In genomic region chr10:117318909-117319308, GRCh38 we compare ENCODE assay signal across 12 cellular contexts. TPM values are rescaled to one million over a fixed set of nuclear protein-coding genes. Genes with fewer than 3 reads are reported as not detected.
A peak's percentile ranks its signal among the peaks of the same experiment; 100 is the strongest.
DNase-seq lines count a peak whose midpoint lies in the region; TF ChIP-seq lines count a peak whose summit lies in the region.
"Had no signal": no experiment of that assay in that cellular context is flagged by ENCODE, and none has a peak within 500 bp of the region (broad histone marks: within the 10 kb centered on the region; RNA-seq: fewer than 3 reads in every experiment).

No MANE protein-coding gene starts in this region.

- POLR2A ChIA-PET in OCI-LY7 (lab: Charles Lee): interaction anchor here (0.7 to 2.3 kb wide), 7 partner anchors 10 to 111 kb away, joined by 3 to 9 read pairs (median 4); no protein-coding TSS in a partner anchor

- H2AFZ ChIP-seq in OCI-LY7 (ENCODE audit: low read length) (no peak overlapping the region), smooth muscle cell (ENCODE audit: low read depth) (no peak overlapping the region)

- H3K79me2 ChIP-seq in OCI-LY7 (ENCODE audit: insufficient read depth, low read depth, low read length) (peaks cover 15% of the 10 kb centered on the region; the same call in 1 of the 2 replicates), smooth muscle cell (ENCODE audit: low read depth) (peaks cover 11% of the 10 kb centered on the region)

- intact Hi-C loops in OCI-LY7 (cut with micrococcal nuclease; ENCODE audit: unreplicated experiment): no loop called here

- peaks cover 25% of the 10 kb centered on the region; the same call in 1 of the 2 replicates for H3K36me3 ChIP-seq in OCI-LY7 (ENCODE audit: insufficient read depth, low read length)
- no peaks in the 10 kb centered on the region for H3K36me3 ChIP-seq in smooth muscle cell (ENCODE audit: low read depth)

- H3K27ac ChIP-seq in OCI-LY7 (ENCODE audit: low read depth, low read length, poor library complexity, severe bottlenecking): no peak overlapping the region
- H3K27ac ChIP-seq in smooth muscle cell (ENCODE audit: low read depth): no peak overlapping the region

- CTCF ChIA-PET in OCI-LY7 (lab: Charles Lee; ENCODE audit: unreplicated experiment): interaction anchor here (0.6 kb wide), 1 partner anchor 41 kb away, joined by 3 read pairs; no protein-coding TSS in a partner anchor

- H3K4me2 ChIP-seq in OCI-LY7 (ENCODE audit: low read length) (no peak overlapping the region), smooth muscle cell (no peak overlapping the region)

- no peak for TF ChIP-seq POLR2A in erythroblast (IDR thresholded peaks at IDR 0.05; ENCODE audit: low read length)

- peaks cover 33% of the 10 kb centered on the region for H4K20me1 ChIP-seq in OCI-LY7 (ENCODE audit: insufficient read depth, low read length)
- peaks cover 80% of the 10 kb centered on the region for H4K20me1 ChIP-seq in smooth muscle cell (ENCODE audit: low read depth)

- H3K9ac ChIP-seq in smooth muscle cell (ENCODE audit: low read depth): no peak overlapping the region

- DNase-seq in SKM-1 treated with dmso at 0.1 percent for 144 hours (lab: John Stamatoyannopoulos, UW; ENCODE audit: unreplicated experiment) (peak; percentile 20), SKM-1 (lab: John Stamatoyannopoulos, UW; ENCODE audit: unreplicated experiment) (no peak), OCI-LY7 (ENCODE audit: low spot score) (no peak), erythroblast (lab: John Stamatoyannopoulos, UW) (peak; percentile 23 to 29), smooth muscle cell (lab: John Stamatoyannopoulos, UW; ENCODE audit: unreplicated experiment) (no peak), T-helper 2 cell (no peak)
- no peak for DNase-seq in NK-92 treated with Interleukin-12 subunit alpha and Interleukin-12 subunit beta, amount 100 ng/mL, for 24 hours (lab: John Stamatoyannopoulos, UW)
- no peak for DNase-seq in central memory CD4-positive, alpha-beta T cell
- DNase-seq: activated naive CD4-positive, alpha-beta T cell treated with anti-CD3 and anti-CD28 coated beads, Interleukin-2, amount 50 U/mL, for 16 hours; hypothalamus; NCI-H1436; posterior cingulate gyrus had no signal

- H3K27me3 ChIP-seq in smooth muscle cell (ENCODE audit: low read depth): no peaks in the 10 kb centered on the region

- no peak overlapping the region for H3K4me3 ChIP-seq in OCI-LY7 (ENCODE audit: low read depth, low read length, poor library complexity, severe bottlenecking)
- H3K4me3 ChIP-seq in smooth muscle cell: no peak overlapping the region

- TF ChIP-seq CTCF in OCI-LY7 (conservative IDR thresholded peaks at IDR 0.05; ENCODE audit: low read length) (peak; percentile 74), smooth muscle cell (IDR thresholded peaks at IDR 0.05; ENCODE audit: borderline replicate concordance, insufficient read depth, poor library complexity, severe bottlenecking) (peak; percentile 41)

- no TSS peak for BruUV-seq in OCI-LY7 (replicated peaks; lab: Mats Ljungman, UMichigan)

- no peaks in the 10 kb centered on the region for H3K9me3 ChIP-seq in OCI-LY7 (ENCODE audit: low read length)
- no peaks in the 10 kb centered on the region for H3K9me3 ChIP-seq in smooth muscle cell (replicated peaks; ENCODE audit: low read depth)

- H3F3A ChIP-seq in smooth muscle cell (ENCODE audit: low read depth): no peaks in the 10 kb centered on the region

- H3K9me2 ChIP-seq in OCI-LY7 (ENCODE audit: insufficient read depth, low read length): no peaks in the 10 kb centered on the region

- no peaks in the 10 kb centered on the region for H3K4me1 ChIP-seq in OCI-LY7 (ENCODE audit: insufficient read depth, low read length, poor library complexity, severe bottlenecking)
- H3K4me1 ChIP-seq in smooth muscle cell (ENCODE audit: low read depth): no peaks in the 10 kb centered on the region

RNA-seq across cellular contexts. Expression of gene PDZD8, which starts 56.3 kb away (rescaled TPM):
- 8.6 and 10.5 TPM in 2 replicates for total RNA-seq in OCI-LY7 (2014; rRNA removed; shearing (Covaris generic))
- 26.4 and 28.6 TPM in 2 replicates for total RNA-seq in OCI-LY7 (2022)
- 20.5 and 22.1 TPM in 2 replicates for total RNA-seq in smooth muscle cell
- polyA plus RNA-seq in smooth muscle cell: 5.2 and 6.3 TPM in 2 replicates

Comparison
In these comparisons a context has a peak if more than half of its experiments do, and no peak if none do; other contexts are left out.
1. DNase-seq: peak in SKM-1 treated with dmso at 0.1 percent for 144 hours (single experiment) and erythroblast (2 of 2); none in SKM-1 (single experiment), OCI-LY7 (single experiment), smooth muscle cell (single experiment), NK-92 treated with Interleukin-12 subunit alpha and Interleukin-12 subunit beta, amount 100 ng/mL, for 24 hours (single experiment), T-helper 2 cell (0 of 5) and central memory CD4-positive, alpha-beta T cell (single experiment).